In the genomic region with DNA sequence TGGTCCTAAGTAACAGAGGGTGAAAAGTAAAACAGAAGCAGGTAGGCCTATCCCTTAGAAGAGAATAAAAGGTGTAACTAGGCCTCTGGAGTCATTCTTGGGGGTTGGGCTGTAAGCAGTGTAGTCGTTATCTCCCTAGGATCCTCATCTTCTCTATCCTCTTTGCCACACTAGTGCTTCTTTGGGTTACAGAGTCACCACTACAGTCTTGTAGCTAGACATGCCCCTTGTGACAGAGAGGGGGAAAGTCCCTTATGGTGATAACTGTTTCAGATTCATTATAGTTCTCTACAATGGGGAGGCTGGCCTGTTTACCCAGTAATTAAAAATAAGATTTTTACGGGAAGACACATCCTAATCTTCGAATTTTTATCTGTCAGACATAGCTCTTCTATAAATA, we compare ENCODE assay signal across 12 cellular contexts. TPM values are rescaled to one million over a fixed set of nuclear protein-coding genes. Genes with fewer than 3 reads are reported as not detected.
A peak's percentile ranks its signal among the peaks of the same experiment; 100 is the strongest.
DNase-seq lines count a peak whose midpoint lies in the region; ATAC-seq lines count a peak whose summit lies in the region.
"Had no signal": no experiment of that assay in that cellular context is flagged by ENCODE, and none has a peak within 500 bp of the region (broad histone marks: within the 10 kb centered on the region; RNA-seq: fewer than 3 reads in every experiment).

No MANE protein-coding gene starts in this region.

- ATAC-seq in activated naive CD4-positive, alpha-beta T cell treated with anti-CD3 and anti-CD28 coated beads, Interleukin-2, amount 50 U/mL, for 72 hours, result peak; percentile 86 to 98
- ATAC-seq in HG02571 (IDR thresholded peaks at IDR 0.05; ENCODE audit: unreplicated experiment) (peak; percentile 97), HG03521 (IDR thresholded peaks at IDR 0.05; ENCODE audit: unreplicated experiment) (peak; percentile 73), Right ventricle myocardium superior (ENCODE audit: poor library complexity) (no peak)
- ATAC-seq: gastrocnemius medialis had no signal

- H3K4me1 Mint-ChIP-seq in stimulated activated naive CD8-positive, alpha-beta T cell treated with anti-CD3 and anti-CD28 coated beads, Interleukin-15, Interleukin-2, amounts not matched to agents 100 ng/mL and 50 ng/mL, for 24 hours (ENCODE audit: low read depth), result peaks cover 17% of the 10 kb centered on the region

- peak overlapping the region; percentile 59 to 77 for H3K27ac Mint-ChIP-seq in activated naive CD4-positive, alpha-beta T cell treated with anti-CD3 and anti-CD28 coated beads, Interleukin-2, amount 50 U/mL, for 72 hours
- peak overlapping the region; percentile 74 for H3K27ac Mint-ChIP-seq in stimulated activated naive CD8-positive, alpha-beta T cell treated with anti-CD3 and anti-CD28 coated beads, Interleukin-15, Interleukin-2, amounts not matched to agents 100 ng/mL and 50 ng/mL, for 24 hours

- H3K36me3 Mint-ChIP-seq in activated naive CD4-positive, alpha-beta T cell treated with anti-CD3 and anti-CD28 coated beads, Interleukin-2, amount 50 U/mL, for 72 hours, result peaks cover 0 to 20% of the 10 kb centered on the region in 2 donors
- H3K36me3 Mint-ChIP-seq in stimulated activated naive CD8-positive, alpha-beta T cell treated with anti-CD3 and anti-CD28 coated beads, Interleukin-15, Interleukin-2, amounts not matched to agents 100 ng/mL and 50 ng/mL, for 24 hours (ENCODE audit: low read depth), result peaks cover 28% of the 10 kb centered on the region

- no peaks in the 10 kb centered on the region for H3K9me3 Mint-ChIP-seq in activated naive CD4-positive, alpha-beta T cell treated with anti-CD3 and anti-CD28 coated beads, Interleukin-2, amount 50 U/mL, for 72 hours
- H3K9me3 Mint-ChIP-seq in stimulated activated naive CD8-positive, alpha-beta T cell treated with anti-CD3 and anti-CD28 coated beads, Interleukin-15, Interleukin-2, amounts not matched to agents 100 ng/mL and 50 ng/mL, for 24 hours, result no peaks in the 10 kb centered on the region
- H3K9me3 Mint-ChIP-seq: HFFc6 had no signal

- H3K27me3 Mint-ChIP-seq in stimulated activated naive CD8-positive, alpha-beta T cell treated with anti-CD3 and anti-CD28 coated beads, Interleukin-15, Interleukin-2, amounts not matched to agents 100 ng/mL and 50 ng/mL, for 24 hours, result no peaks in the 10 kb centered on the region

- DNase-seq in activated naive CD4-positive, alpha-beta T cell treated with anti-CD3 and anti-CD28 coated beads, Interleukin-2, amount 50 U/mL, for 72 hours (ENCODE audit: low spot score in 2 of 2), result no peak
- no peak for DNase-seq in activated naive CD4-positive, alpha-beta T cell treated with anti-CD3 and anti-CD28 coated beads, Interleukin-2, amount 50 U/mL, for 16 hours
- DNase-seq in Right ventricle myocardium superior (no peak), DMS53 (lab: John Stamatoyannopoulos, UW) (no peak)
- DNase-seq in stimulated activated CD4-positive, alpha-beta T cell treated with anti-CD3 and anti-CD28 coated beads, Interleukin-4, amount 100 ng/mL, for 24 hours, result no peak
- DNase-seq: activated CD8-positive, alpha-beta memory T cell treated with anti-CD3 and anti-CD28 coated beads, Interleukin-2, amount 50 U/mL, for 48 hours; gastrocnemius medialis; HFFc6; NCI-H524 treated with DMSO at 0.1 percent for 48 hours had no signal

- no peak overlapping the region for H3K4me3 Mint-ChIP-seq in stimulated activated naive CD8-positive, alpha-beta T cell treated with anti-CD3 and anti-CD28 coated beads, Interleukin-15, Interleukin-2, amounts not matched to agents 100 ng/mL and 50 ng/mL, for 24 hours
- H3K4me3 Mint-ChIP-seq: HFFc6 had no signal

- intact Hi-C loops in Right ventricle myocardium superior (cut with DNase I), result no loop called here

RNA-seq across cellular contexts. Expression of gene SRP54, which starts 16.4 kb away (rescaled TPM):
- total RNA-seq in activated naive CD4-positive, alpha-beta T cell treated with anti-CD3 and anti-CD28 coated beads, Interleukin-2, amount 50 U/mL, for 72 hours, result 100 to 1,000 TPM in 1 of 2 donors, 10 to 100 TPM in 1; 96.4 to 117 TPM
- 26.4 TPM for total RNA-seq in Right ventricle myocardium superior
